Comparison of ENCODE assay signal across 1 cellular context in genomic region chr12:105358789-105359188, GRCh38.
TF ChIP-seq lines count a peak whose summit lies in the region.

No MANE protein-coding gene starts in this region.

TF ChIP-seq in WTC11, 78 proteins besides CTCF, POLR2A, EP300 and RAD21 (continued from another document):
- TF ChIP-seq ATF2 (CRISPR knock-in tag; IDR thresholded peaks at IDR 0.05; ENCODE audit: borderline replicate concordance, low read depth) (no peak), USF1 (CRISPR knock-in tag; IDR thresholded peaks at IDR 0.05) (no peak), RELA (CRISPR knock-in tag; IDR thresholded peaks at IDR 0.05; ENCODE audit: borderline replicate concordance) (no peak), TEAD4 (CRISPR knock-in tag; IDR thresholded peaks at IDR 0.05) (no peak), FOXK1 (CRISPR knock-in tag; IDR thresholded peaks at IDR 0.05) (no peak), FOXP4 (CRISPR knock-in tag; IDR thresholded peaks at IDR 0.05) (no peak), ATF3 (CRISPR knock-in tag; conservative IDR thresholded peaks at IDR 0.05) (no peak), FOXJ3 (CRISPR knock-in tag; IDR thresholded peaks at IDR 0.05; ENCODE audit: borderline replicate concordance) (no peak), SMAD3 (CRISPR knock-in tag; IDR thresholded peaks at IDR 0.05; ENCODE audit: borderline replicate concordance) (no peak)
TF ChIP-seq in WTC11: peak in this region for 0.
